In genomic region chr6:127950566-127951141, GRCh38 we compare ENCODE assay signal across 10 cellular contexts. TPM values are rescaled to one million over a fixed set of nuclear protein-coding genes. Genes with fewer than 3 reads are reported as not detected.
DNase-seq lines count a peak whose midpoint lies in the region; ATAC-seq, FAIRE-seq and TF ChIP-seq lines count a peak whose summit lies in the region.
"Had no signal": no experiment of that assay in that cellular context is flagged by ENCODE, and none has a peak within 500 bp of the region (broad histone marks: within the 10 kb centered on the region; RNA-seq: fewer than 3 reads in every experiment).

No MANE protein-coding gene starts in this region.

- no peaks in the 10 kb centered on the region for H3K4me1 ChIP-seq in kidney (ENCODE audit: control insufficient read depth in 1 of 2, insufficient read depth in 1 of 2, low read depth in 1 of 2, low read length in 2 of 2)

- TF ChIP-seq CTCF in kidney (IDR thresholded peaks at IDR 0.05; ENCODE audit: borderline replicate concordance, extremely low read depth, insufficient read depth): no peak

- H3K9me3 Mint-ChIP-seq in activated T-helper 2 cell treated with anti-CD3 and anti-CD28 coated beads, Interferon-gamma antibody, Interleukin-2, Interleukin-4, amounts not matched to agents 10 μg/mL and 5 μg/mL and 100 μg/mL, durations not matched to agents 14 hours and 24 hours and 36 hours: peaks cover 38% of the 10 kb centered on the region

- ATAC-seq in GM18508 (IDR thresholded peaks at IDR 0.05; ENCODE audit: insufficient read depth, unreplicated experiment): peak; percentile 16
- ATAC-seq in GM21423 (IDR thresholded peaks at IDR 0.05; ENCODE audit: unreplicated experiment): peak; percentile 35
- ATAC-seq in HG03520 (IDR thresholded peaks at IDR 0.05; ENCODE audit: unreplicated experiment): peak; percentile 25

- DNase-seq in activated T-helper 2 cell treated with anti-CD3 and anti-CD28 coated beads, Interferon-gamma antibody, Interleukin-2, Interleukin-4, amounts not matched to agents 10 μg/mL and 5 μg/mL and 100 μg/mL, durations not matched to agents 14 hours and 24 hours and 36 hours (ENCODE audit: low spot score): no peak
- DNase-seq in GF-D8 (lab: John Stamatoyannopoulos, UW): no peak
- no peak for DNase-seq in NCI-H748 treated with DMSO at 0.1 percent for 48 hours (lab: John Stamatoyannopoulos, UW)
- no peak for DNase-seq in kidney
- no peak for DNase-seq in HK-2 (ENCODE audit: unreplicated experiment)
- DNase-seq: NCI-H2227 treated with DMSO at 0.1 percent for 48 hours had no signal

- peak overlapping the region; percentile 56 for H3K4me3 Mint-ChIP-seq in activated T-helper 2 cell treated with anti-CD3 and anti-CD28 coated beads, Interferon-gamma antibody, Interleukin-2, Interleukin-4, amounts not matched to agents 10 μg/mL and 5 μg/mL and 100 μg/mL, durations not matched to agents 14 hours and 24 hours and 36 hours (ENCODE audit: low read depth)

- no peaks in the 10 kb centered on the region for H3K27me3 Mint-ChIP-seq in activated T-helper 2 cell treated with anti-CD3 and anti-CD28 coated beads, Interferon-gamma antibody, Interleukin-2, Interleukin-4, amounts not matched to agents 10 μg/mL and 5 μg/mL and 100 μg/mL, durations not matched to agents 14 hours and 24 hours and 36 hours (ENCODE audit: low read depth)

- H3K27ac ChIP-seq in kidney (ENCODE audit: low read depth in 2 of 2, low read length in 2 of 2): no peak overlapping the region

- no peak overlapping the region for H3K4me3 ChIP-seq in kidney (ENCODE audit: low read length in 2 of 2)

- H3K4me1 Mint-ChIP-seq in activated T-helper 2 cell treated with anti-CD3 and anti-CD28 coated beads, Interferon-gamma antibody, Interleukin-2, Interleukin-4, amounts not matched to agents 10 μg/mL and 5 μg/mL and 100 μg/mL, durations not matched to agents 14 hours and 24 hours and 36 hours (ENCODE audit: low read depth): peaks cover 54% of the 10 kb centered on the region

- H3K9me3 ChIP-seq in kidney (ENCODE audit: control insufficient read depth in 1 of 2, low read length in 2 of 2): no peaks in the 10 kb centered on the region

- H3K36me3 ChIP-seq in kidney (ENCODE audit: control insufficient read depth in 1 of 2, insufficient read depth in 2 of 2, low read length in 2 of 2): no peaks in the 10 kb centered on the region

- intact Hi-C loops in activated T-helper 2 cell treated with anti-CD3 and anti-CD28 coated beads, Interferon-gamma antibody, Interleukin-2, Interleukin-4, amounts not matched to agents 10 μg/mL and 5 μg/mL and 100 μg/mL, durations not matched to agents 14 hours and 24 hours and 36 hours (cut with micrococcal nuclease): loop anchor here (1.0 to 5.0 kb wide), 5 partner anchors 12 to 93 kb away; no protein-coding TSS in a partner anchor
- intact Hi-C loops in kidney (cut with DNase I): no loop called here

- FAIRE-seq in kidney (lab: Jason Lieb, UNC): no peak

- H3K27ac Mint-ChIP-seq in activated T-helper 2 cell treated with anti-CD3 and anti-CD28 coated beads, Interferon-gamma antibody, Interleukin-2, Interleukin-4, amounts not matched to agents 10 μg/mL and 5 μg/mL and 100 μg/mL, durations not matched to agents 14 hours and 24 hours and 36 hours: peak overlapping the region; percentile 96

- peaks cover 49% of the 10 kb centered on the region for H3K36me3 Mint-ChIP-seq in activated T-helper 2 cell treated with anti-CD3 and anti-CD28 coated beads, Interferon-gamma antibody, Interleukin-2, Interleukin-4, amounts not matched to agents 10 μg/mL and 5 μg/mL and 100 μg/mL, durations not matched to agents 14 hours and 24 hours and 36 hours (ENCODE audit: low read depth)

- no peak overlapping the region for H3K9ac ChIP-seq in kidney (ENCODE audit: low read length in 2 of 2)

RNA-seq across cellular contexts. Expression of gene THEMIS, which starts 49.8 kb away (rescaled TPM):
- 10.2 and 10.3 TPM in 2 replicates for total RNA-seq in activated T-helper 2 cell treated with anti-CD3 and anti-CD28 coated beads, Interferon-gamma antibody, Interleukin-2, Interleukin-4, amounts not matched to agents 10 μg/mL and 5 μg/mL and 100 μg/mL, durations not matched to agents 14 hours and 24 hours and 36 hours
- 3.3 TPM for total RNA-seq in kidney
- polyA plus RNA-seq in kidney (ENCODE audit: insufficient read depth, low read depth, low replicate concordance): not detected
- total RNA-seq: Daoy had no signal
